8 cellular contexts compared by ENCODE assay signal in genomic region chr4:1720163-1720983, GRCh38. TPM values are rescaled to one million over a fixed set of nuclear protein-coding genes. Genes with fewer than 3 reads are reported as not detected.
DNase-seq lines count a peak whose midpoint lies in the region; ATAC-seq and TF ChIP-seq lines count a peak whose summit lies in the region.

No MANE protein-coding gene starts in this region.

- no peaks in the 10 kb centered on the region for H4K20me1 ChIP-seq in OCI-LY1 (ENCODE audit: insufficient read depth, low read length)

- H2AFZ ChIP-seq in OCI-LY1 (ENCODE audit: low read length), result no peak overlapping the region

- POLR2A ChIA-PET in HEK293 (lab: Yijun Ruan, JAX), result interaction anchor here (0.6 to 3.4 kb wide), 10 partner anchors 8 to 150 kb away, joined by 3 to 44 read pairs (median 4); partner anchors contain the start of genes NSD2 and SLBP

- H3K4me2 ChIP-seq in OCI-LY1 (ENCODE audit: low read length), result peak overlapping the region; percentile 98

- TF ChIP-seq CTCF in HEK293 (tag by site-specific recombination; IDR thresholded peaks at IDR 0.05) (peak; percentile 50; the same call in 1 of the 2 replicates), OCI-LY1 (IDR thresholded peaks at IDR 0.05; ENCODE audit: low read length) (no peak)

- peak; percentile 49 for DNase-seq in NCI-H2227 (lab: John Stamatoyannopoulos, UW; ENCODE audit: unreplicated experiment)
- DNase-seq in NCI-H2227 treated with DMSO at 0.1 percent for 48 hours (lab: John Stamatoyannopoulos, UW), result no peak
- DNase-seq in adipocyte (ENCODE audit: low read depth), result peak; percentile 69
- DNase-seq in left cardiac atrium, result peak; percentile 64
- DNase-seq in posterior cingulate gyrus, result peak in 9 of 10 donors; percentile 29 to 92 (median 49)

- CTCF ChIA-PET in HEK293 (lab: Yijun Ruan, JAX), result interaction anchor here (1.2 kb wide), 1 partner anchor 27 kb away, joined by 7 read pairs; no protein-coding TSS in a partner anchor

- no peaks in the 10 kb centered on the region for H3K9me2 ChIP-seq in OCI-LY1 (ENCODE audit: low read depth, low read length)

- peaks cover 9 to 61% of the 10 kb centered on the region in 2 experiments; a peak in 2 of 3 replicates for H3K36me3 ChIP-seq in HEK293 (ENCODE audit: control insufficient read depth in 2 of 2, insufficient read depth in 1 of 2, low read length in 2 of 2)
- H3K36me3 ChIP-seq in OCI-LY1 (ENCODE audit: insufficient read depth, low read length), result peaks cover 16% of the 10 kb centered on the region
- H3K36me3 ChIP-seq in adipocyte (ENCODE audit: control insufficient read depth, insufficient read depth, low read length, severe bottlenecking), result peaks cover 15% of the 10 kb centered on the region

- H3K9me3 ChIP-seq in HEK293 (ENCODE audit: control insufficient read depth, insufficient read depth, low read depth, low read length), result no peaks in the 10 kb centered on the region
- H3K9me3 ChIP-seq in OCI-LY1 (ENCODE audit: low read length), result no peaks in the 10 kb centered on the region
- no peaks in the 10 kb centered on the region for H3K9me3 ChIP-seq in adipocyte (ENCODE audit: control insufficient read depth, low read length)

- peak overlapping the region; percentile 88 for H3K27ac ChIP-seq in HEK293 (ENCODE audit: extremely low read depth, low read depth, low read length)
- peak overlapping the region; percentile 88 for H3K27ac ChIP-seq in OCI-LY1 (ENCODE audit: low read depth, low read length, poor library complexity, severe bottlenecking)

- no peaks in the 10 kb centered on the region for H3K4me1 ChIP-seq in HEK293 (ENCODE audit: control insufficient read depth, insufficient read depth, low read length)
- peaks cover 77% of the 10 kb centered on the region for H3K4me1 ChIP-seq in OCI-LY1 (ENCODE audit: insufficient read depth, low read length, severe bottlenecking)
- peaks cover 22% of the 10 kb centered on the region for H3K4me1 ChIP-seq in adipocyte (ENCODE audit: control insufficient read depth, insufficient read depth, low read length)

- intact Hi-C loops in left cardiac atrium (cut with DNase I), result loop anchor here in 1 of 2 donors (10.0 kb wide), 1 partner anchor 366 kb away; no protein-coding TSS in a partner anchor
- intact Hi-C loops in posterior cingulate gyrus (cut with DNase I), result no loop called here

- peak overlapping the region; percentile 78 for H3K4me3 ChIP-seq in HEK293 (ENCODE audit: low read depth, low read length)
- peak overlapping the region; percentile 69 for H3K4me3 ChIP-seq in OCI-LY1 (ENCODE audit: low read depth, low read length, poor library complexity, severe bottlenecking)
- peak overlapping the region; percentile 95 for H3K4me3 ChIP-seq in adipocyte (ENCODE audit: low read length)

- no peaks in the 10 kb centered on the region; the same call in 1 of the 2 replicates for H3F3A ChIP-seq in OCI-LY1 (ENCODE audit: insufficient read depth, low read length)

- H3K79me2 ChIP-seq in OCI-LY1 (ENCODE audit: insufficient read depth, low read length), result peaks cover 8% of the 10 kb centered on the region

- peak; percentile 54 to 76 for ATAC-seq in left cardiac atrium
- ATAC-seq in GM18873 (IDR thresholded peaks at IDR 0.05; ENCODE audit: low FRiP score, unreplicated experiment), result no peak

- H3K27me3 ChIP-seq in OCI-LY1 (ENCODE audit: insufficient read depth, low read length) (no peaks in the 10 kb centered on the region), adipocyte (replicated peaks; ENCODE audit: control insufficient read depth, insufficient read depth, low read length) (no peaks in the 10 kb centered on the region)

- peak overlapping the region; percentile 86 for H3K9ac ChIP-seq in OCI-LY1 (ENCODE audit: low read length)
- peak overlapping the region; percentile 95 for H3K9ac ChIP-seq in adipocyte (ENCODE audit: low read length)

TF ChIP-seq in HEK293, 187 proteins besides CTCF, POLR2A, EP300 and RAD21 (continues in another document):
- TF ChIP-seq ZBTB17 (tag by site-specific recombination; IDR thresholded peaks at IDR 0.05) (no peak; the same call in 1 of the 2 replicates), ZNF404 (tag by site-specific recombination; IDR thresholded peaks at IDR 0.05) (no peak), ZFP69B (tag by site-specific recombination; IDR thresholded peaks at IDR 0.05) (no peak), ZNF76 (tag by site-specific recombination; IDR thresholded peaks at IDR 0.05; ENCODE audit: borderline replicate concordance, low read depth) (peak; percentile 85), ZNF501 (tag by site-specific recombination; IDR thresholded peaks at IDR 0.05) (peak; percentile 57), SCRT1 (tag by site-specific recombination; IDR thresholded peaks at IDR 0.05; ENCODE audit: borderline replicate concordance) (peak; percentile 57; the same call in 1 of the 2 replicates), INSM2 (tag by site-specific recombination; IDR thresholded peaks at IDR 0.05) (no peak), ZNF558 (tag by site-specific recombination; IDR thresholded peaks at IDR 0.05) (no peak), ZFHX2 (tag by site-specific recombination; conservative IDR thresholded peaks at IDR 0.05) (peak; percentile 45), ZNF24 (tag by site-specific recombination; IDR thresholded peaks at IDR 0.05) (no peak), GLIS1 (tag by site-specific recombination; IDR thresholded peaks at IDR 0.05) (peak; percentile 73), GLIS2 (tag by site-specific recombination; IDR thresholded peaks at IDR 0.05) (peak; percentile 84), ZIC2 (tag by site-specific recombination; IDR thresholded peaks at IDR 0.05) (peak; percentile 34; the same call in 1 of the 2 replicates), BCL11A (tag by site-specific recombination; IDR thresholded peaks at IDR 0.05; ENCODE audit: low read depth) (no peak), PATZ1 (tag by site-specific recombination; IDR thresholded peaks at IDR 0.05) (peak; percentile 81; the same call in 1 of the 2 replicates), ZNF707 (tag by site-specific recombination; IDR thresholded peaks at IDR 0.05) (no peak), ZBTB10 (tag by site-specific recombination; IDR thresholded peaks at IDR 0.05) (no peak), ZNF214 (tag by site-specific recombination; IDR thresholded peaks at IDR 0.05; ENCODE audit: borderline replicate concordance) (no peak)

RNA-seq across cellular contexts. Expression of gene TMEM129, which starts 0.8 kb away (rescaled TPM):
- total RNA-seq in left cardiac atrium, result 10 to 100 TPM; 34.0 to 48.4 TPM

RNA-seq across cellular contexts. Expression of gene TACC3, which starts 0.9 kb away (rescaled TPM):
- 1 to 10 TPM; 6.3 to 9.2 TPM for total RNA-seq in left cardiac atrium

RNA-seq across cellular contexts. Expression of gene SLBP, which starts 8.3 kb away (rescaled TPM):
- total RNA-seq in left cardiac atrium, result 10 to 100 TPM; 15.8 to 18.2 TPM

RNA-seq across cellular contexts. Expression of gene FAM53A, which starts 36.3 kb away (rescaled TPM):
- total RNA-seq in left cardiac atrium, result 1 to 10 TPM; 1.3 to 1.6 TPM
